Comparison of ENCODE assay signal across 1 cellular context in the genomic region with DNA sequence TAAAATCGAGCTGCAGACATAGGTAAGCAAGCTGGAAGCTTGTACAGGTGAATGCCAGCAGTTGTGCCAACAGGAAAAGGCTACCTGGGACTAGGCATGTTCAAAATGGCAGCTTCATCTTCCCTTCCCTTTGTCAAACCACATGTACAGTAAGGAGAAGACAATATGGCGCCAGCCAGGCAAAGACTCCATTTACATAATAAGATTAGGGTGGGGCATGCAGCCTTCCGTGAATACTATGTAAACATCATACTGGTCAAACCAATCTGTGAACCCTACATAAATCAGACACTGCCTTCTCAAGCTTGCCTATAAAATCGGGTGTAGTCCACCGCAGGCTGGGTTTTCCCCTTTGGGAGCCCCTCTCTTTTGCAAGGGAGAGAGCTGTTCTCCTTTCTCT.
TF ChIP-seq lines count a peak whose summit lies in the region.

No MANE protein-coding gene starts in this region.

TF ChIP-seq in K562, 482 proteins besides CTCF, POLR2A, EP300 and RAD21 (continued from another document):
- TF ChIP-seq, protein P1, sequence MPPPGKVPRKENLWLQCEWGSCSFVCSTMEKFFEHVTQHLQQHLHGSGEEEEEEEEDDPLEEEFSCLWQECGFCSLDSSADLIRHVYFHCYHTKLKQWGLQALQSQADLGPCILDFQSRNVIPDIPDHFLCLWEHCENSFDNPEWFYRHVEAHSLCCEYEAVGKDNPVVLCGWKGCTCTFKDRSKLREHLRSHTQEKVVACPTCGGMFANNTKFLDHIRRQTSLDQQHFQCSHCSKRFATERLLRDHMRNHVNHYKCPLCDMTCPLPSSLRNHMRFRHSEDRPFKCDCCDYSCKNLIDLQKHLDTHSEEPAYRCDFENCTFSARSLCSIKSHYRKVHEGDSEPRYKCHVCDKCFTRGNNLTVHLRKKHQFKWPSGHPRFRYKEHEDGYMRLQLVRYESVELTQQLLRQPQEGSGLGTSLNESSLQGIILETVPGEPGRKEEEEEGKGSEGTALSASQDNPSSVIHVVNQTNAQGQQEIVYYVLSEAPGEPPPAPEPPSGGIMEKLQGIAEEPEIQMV (tag; conservative IDR thresholded peaks at IDR 0.05; ENCODE audit: low read depth): no peak
- TF ChIP-seq ZNF436 (CRISPR knock-in tag; IDR thresholded peaks at IDR 0.05): no peak
